20 cellular contexts compared by ENCODE assay signal in genomic region chr2:197264332-197264731, GRCh38. TPM values are rescaled to one million over a fixed set of nuclear protein-coding genes. Genes with fewer than 3 reads are reported as not detected.
DNase-seq lines count a peak whose midpoint lies in the region; ATAC-seq and FAIRE-seq lines count a peak whose summit lies in the region.
"Had no signal": no experiment of that assay in that cellular context is flagged by ENCODE, and none has a peak within 500 bp of the region (broad histone marks: within the 10 kb centered on the region; RNA-seq: fewer than 3 reads in every experiment).

No MANE protein-coding gene starts in this region.

- no peaks in the 10 kb centered on the region for H3K79me1 ChIP-seq in trophoblast cell (ENCODE audit: low read length)

- H3K4me1 ChIP-seq in trophoblast cell (ENCODE audit: control insufficient read depth in 1 of 2, insufficient read depth in 2 of 2, low read length in 2 of 2), result no peaks in the 10 kb centered on the region
- H3K4me1 ChIP-seq: BLaER1, pancreas had no signal

- H2AK5ac ChIP-seq in trophoblast cell (ENCODE audit: low read length), result no peak overlapping the region

- H3K4me3 ChIP-seq in trophoblast cell (ENCODE audit: low read depth, low read length), result no peak overlapping the region
- H3K4me3 ChIP-seq: ascending aorta, BLaER1, pancreas, thoracic aorta had no signal

- no peak overlapping the region for H3K23ac ChIP-seq in trophoblast cell (ENCODE audit: low read length)

- H3K9me3 ChIP-seq in trophoblast cell (ENCODE audit: insufficient read depth, low read depth, low read length), result no peaks in the 10 kb centered on the region
- H3K9me3 ChIP-seq: ascending aorta, BLaER1, pancreas, thoracic aorta had no signal

- no peak overlapping the region for H3K14ac ChIP-seq in trophoblast cell (ENCODE audit: low read length)

- no peaks in the 10 kb centered on the region for H3K27me3 ChIP-seq in trophoblast cell (ENCODE audit: insufficient read depth, low read length)
- H3K27me3 ChIP-seq: ascending aorta, BLaER1, pancreas had no signal

- no peak overlapping the region for H4K8ac ChIP-seq in trophoblast cell (ENCODE audit: low read depth, low read length)

- no peak overlapping the region for H3K9ac ChIP-seq in trophoblast cell (ENCODE audit: low read length)
- H3K9ac ChIP-seq: BLaER1 had no signal

- no peak overlapping the region for H3K4ac ChIP-seq in trophoblast cell (ENCODE audit: low read depth, low read length)

- no peaks in the 10 kb centered on the region for H3K27me3 Mint-ChIP-seq in activated CD4-positive, alpha-beta T cell treated with anti-CD3 and anti-CD28 coated beads, Interleukin-2, amount 10 ng/mL, durations not matched to agents 24 days and 14 days

- H3K9me3 Mint-ChIP-seq in activated CD4-positive, alpha-beta T cell treated with anti-CD3 and anti-CD28 coated beads, Interleukin-2, amount 10 ng/mL, durations not matched to agents 24 days and 14 days, result no peaks in the 10 kb centered on the region
- H3K9me3 Mint-ChIP-seq: endodermal cell had no signal

- peaks cover 23% of the 10 kb centered on the region for H3K36me3 Mint-ChIP-seq in activated CD4-positive, alpha-beta T cell treated with anti-CD3 and anti-CD28 coated beads, Interleukin-2, amount 10 ng/mL, durations not matched to agents 24 days and 14 days (ENCODE audit: low read depth)

- no peak overlapping the region for H4K12ac ChIP-seq in trophoblast cell (ENCODE audit: low read depth, low read length)

- no peak for DNase-seq in activated CD4-positive, alpha-beta T cell treated with anti-CD3 and anti-CD28 coated beads, Interleukin-2, amount 10 ng/mL, durations not matched to agents 24 days and 14 days
- no peak for DNase-seq in activated CD4-positive, alpha-beta T cell treated with anti-CD3 and anti-CD28 coated beads, Interleukin-2, amount 50 U/mL, for 48 hours
- DNase-seq in GM19239 (ENCODE audit: insufficient read length, low spot score), result no peak
- DNase-seq in amniotic epithelial cell (ENCODE audit: low read depth), result peak; percentile 21
- DNase-seq in trophoblast cell, result peak; percentile 9 to 80
- DNase-seq in Right ventricle myocardium inferior (ENCODE audit: missing footprints), result no peak
- DNase-seq: endodermal cell, head of caudate nucleus, NCI-H1092, NCI-H2107, NCI-H524, pancreas, SHP77 had no signal

- peak overlapping the region; percentile 18 for H3K4me3 Mint-ChIP-seq in activated CD4-positive, alpha-beta T cell treated with anti-CD3 and anti-CD28 coated beads, Interleukin-2, amount 10 ng/mL, durations not matched to agents 24 days and 14 days
- H3K4me3 Mint-ChIP-seq: endodermal cell had no signal

- ATAC-seq in Right ventricle myocardium inferior, result no peak
- ATAC-seq in HG02798 (IDR thresholded peaks at IDR 0.05; ENCODE audit: poor library complexity, unreplicated experiment), result no peak
- ATAC-seq in HG03457 (IDR thresholded peaks at IDR 0.05; ENCODE audit: unreplicated experiment), result no peak
- ATAC-seq: activated CD4-positive, CD25-positive, alpha-beta regulatory T cell treated with anti-CD3 and anti-CD28 coated beads, Interleukin-2, amount 50 U/mL, for 24 hours; pancreas had no signal

- no peak overlapping the region for H2BK120ac ChIP-seq in trophoblast cell (ENCODE audit: insufficient read depth, low read length, poor library complexity)

- intact Hi-C loops in activated CD4-positive, alpha-beta T cell treated with anti-CD3 and anti-CD28 coated beads, Interleukin-2, amount 10 ng/mL, durations not matched to agents 24 days and 14 days (cut with micrococcal nuclease), result no loop called here
- intact Hi-C loops in Right ventricle myocardium inferior (cut with DNase I), result no loop called here

- peaks cover 76% of the 10 kb centered on the region for H3K4me1 Mint-ChIP-seq in activated CD4-positive, alpha-beta T cell treated with anti-CD3 and anti-CD28 coated beads, Interleukin-2, amount 10 ng/mL, durations not matched to agents 24 days and 14 days

- no peak overlapping the region for H2BK5ac ChIP-seq in trophoblast cell (ENCODE audit: low read depth, low read length, poor library complexity)

- peak overlapping the region; percentile 87 for H3K27ac Mint-ChIP-seq in activated CD4-positive, alpha-beta T cell treated with anti-CD3 and anti-CD28 coated beads, Interleukin-2, amount 10 ng/mL, durations not matched to agents 24 days and 14 days
- H3K27ac Mint-ChIP-seq: endodermal cell had no signal

- no peaks in the 10 kb centered on the region for H3K79me2 ChIP-seq in trophoblast cell (ENCODE audit: control insufficient read depth, insufficient read depth, low read length, poor library complexity)

- peak; percentile 26 for FAIRE-seq in GM19239 (lab: Jason Lieb, UNC)
- FAIRE-seq: A204.1, pancreas had no signal

- no peaks in the 10 kb centered on the region for H3K36me3 ChIP-seq in trophoblast cell (ENCODE audit: control insufficient read depth in 1 of 2, insufficient read depth in 2 of 2, low read length in 2 of 2)
- H3K36me3 ChIP-seq: ascending aorta, BLaER1, pancreas, thoracic aorta had no signal

- no peak overlapping the region for H3K18ac ChIP-seq in trophoblast cell (ENCODE audit: low read length)

- no peak overlapping the region for H4K91ac ChIP-seq in trophoblast cell (ENCODE audit: low read depth, low read length)

- no peak overlapping the region for H2AFZ ChIP-seq in trophoblast cell (ENCODE audit: insufficient read depth, low read length, poor library complexity)

- WGBS in trophoblast cell (ENCODE audit: extremely low coverage, insufficient coverage, insufficient read length), result no CpG with 5 or more reads among the region's 5 CpGs

- no peak overlapping the region for H2BK12ac ChIP-seq in trophoblast cell (ENCODE audit: low read length)

- H3K4me2 ChIP-seq in trophoblast cell (ENCODE audit: low read length), result no peak overlapping the region
- H3K4me2 ChIP-seq: BLaER1 had no signal

- no peak overlapping the region for H3K27ac ChIP-seq in trophoblast cell (ENCODE audit: low read depth, low read length)
- H3K27ac ChIP-seq: ascending aorta, BLaER1, pancreas, thoracic aorta had no signal

RNA-seq across cellular contexts. Expression of gene ANKRD44, which starts 46.2 kb away (rescaled TPM):
- 130 and 147 TPM in 2 replicates for total RNA-seq in activated CD4-positive, alpha-beta T cell treated with anti-CD3 and anti-CD28 coated beads, Interleukin-2, amount 10 ng/mL, durations not matched to agents 24 days and 14 days
- 2.9 and 4.0 TPM in 2 replicates for polyA plus RNA-seq in trophoblast cell (2013)
- total RNA-seq in Right ventricle myocardium inferior, result 10.5 TPM

Comparison
In these comparisons a context has a peak if more than half of its experiments do, and no peak if none do; other contexts are left out.
1. DNase-seq: peak in amniotic epithelial cell (single experiment) and trophoblast cell (2 of 2); none in activated CD4-positive, alpha-beta T cell treated with anti-CD3 and anti-CD28 coated beads, Interleukin-2, amount 10 ng/mL, durations not matched to agents 24 days and 14 days (single experiment), activated CD4-positive, alpha-beta T cell treated with anti-CD3 and anti-CD28 coated beads, Interleukin-2, amount 50 U/mL, for 48 hours (0 of 2), GM19239 (single experiment) and Right ventricle myocardium inferior (single experiment).
2. RNA of gene ANKRD44, which starts 46.2 kb away (total RNA-seq): 130 to 147 TPM in activated CD4-positive, alpha-beta T cell treated with anti-CD3 and anti-CD28 coated beads, Interleukin-2, amount 10 ng/mL, durations not matched to agents 24 days and 14 days; 10.5 TPM in Right ventricle myocardium inferior (single experiment); every median in the first group is over 10 times any median in the second.